17 cellular contexts compared by ENCODE assay signal in genomic region chr17:340074-340473, GRCh38.
"Had no signal": no experiment of that assay in that cellular context is flagged by ENCODE, and none has a peak within 500 bp of the region (broad histone marks: within the 10 kb centered on the region; RNA-seq: fewer than 3 reads in every experiment).

No MANE protein-coding gene starts in this region.

- H3K4me3 ChIP-seq: adrenal gland, esophagus squamous epithelium, thoracic aorta, upper lobe of right lung had no signal

- H3K4me3 Mint-ChIP-seq: activated B cell treated with CpG ODN at 0.5 μM for 24 hours; activated CD4-positive, alpha-beta memory T cell treated with anti-CD3 and anti-CD28 coated beads for 36 hours; activated T-helper 1 cell treated with anti-CD3 and anti-CD28 coated beads, Interleukin-12 subunit alpha, Interleukin-12 subunit beta, Interleukin-2, Interleukin-4 antibody, amounts not matched to agents 30 ng/mL and 10 ng/mL and 1 ng/mL, durations not matched to agents 14 hours and 24 hours and 36 hours; immature natural killer cell; nephron; T-cell had no signal

- DNase-seq: activated B cell treated with CpG ODN at 0.5 μM for 24 hours; activated CD4-positive, alpha-beta memory T cell treated with anti-CD3 and anti-CD28 coated beads for 36 hours; activated CD4-positive, alpha-beta T cell treated with anti-CD3 and anti-CD28 coated beads for 4 hours; activated gamma-delta T cell treated with Interleukin-2 at 50 U/mL for 16 hours; activated T-cell treated with anti-CD3 and anti-CD28 coated beads for 4 hours; effector CD8-positive, alpha-beta T cell; esophagus squamous epithelium; immature natural killer cell; nucleus accumbens; stimulated activated CD4-positive, alpha-beta T cell treated with anti-CD3 and anti-CD28 coated beads, Interleukin-4, amount 100 ng/mL, for 1 hour; T-cell had no signal

- H3K27ac ChIP-seq: thoracic aorta had no signal

- H3K36me3 Mint-ChIP-seq: activated CD4-positive, alpha-beta memory T cell treated with anti-CD3 and anti-CD28 coated beads for 36 hours; activated naive CD4-positive, alpha-beta T cell treated with anti-CD3 and anti-CD28 coated beads, Interleukin-2, amount 50 U/mL, for 72 hours had no signal

- H3K27me3 Mint-ChIP-seq: activated CD4-positive, alpha-beta memory T cell treated with anti-CD3 and anti-CD28 coated beads for 36 hours had no signal

- H3K27me3 ChIP-seq: adrenal gland, upper lobe of right lung had no signal

- H3K36me3 ChIP-seq: adrenal gland, esophagus squamous epithelium, thoracic aorta, upper lobe of right lung had no signal

- ATAC-seq: activated naive CD4-positive, alpha-beta T cell treated with anti-CD3 and anti-CD28 coated beads, Interleukin-2, amount 50 U/mL, for 72 hours; T-cell had no signal

- H3K9me3 ChIP-seq: adrenal gland, esophagus squamous epithelium, thoracic aorta, upper lobe of right lung had no signal

- H3K27ac Mint-ChIP-seq: activated B cell treated with CpG ODN at 0.5 μM for 24 hours; activated CD4-positive, alpha-beta memory T cell treated with anti-CD3 and anti-CD28 coated beads for 36 hours; activated naive CD4-positive, alpha-beta T cell treated with anti-CD3 and anti-CD28 coated beads, Interleukin-2, amount 50 U/mL, for 72 hours; activated T-helper 1 cell treated with anti-CD3 and anti-CD28 coated beads, Interleukin-12 subunit alpha, Interleukin-12 subunit beta, Interleukin-2, Interleukin-4 antibody, amounts not matched to agents 30 ng/mL and 10 ng/mL and 1 ng/mL, durations not matched to agents 14 hours and 24 hours and 36 hours; T-cell had no signal
